Comparison of ENCODE assay signal across 18 cellular contexts in genomic region chr3:76212679-76213078, GRCh38.
"Had no signal": no experiment of that assay in that cellular context is flagged by ENCODE, and none has a peak within 500 bp of the region (broad histone marks: within the 10 kb centered on the region; RNA-seq: fewer than 3 reads in every experiment).

No MANE protein-coding gene starts in this region.

- DNase-seq: effector memory CD4-positive, alpha-beta T cell; gastrocnemius medialis; glutamatergic neuron; immature natural killer cell; left ventricle myocardium inferior; lower lobe of right lung; natural killer cell; posterior cingulate gyrus; spleen; stimulated activated CD4-positive, alpha-beta T cell treated with anti-CD3 and anti-CD28 coated beads, Interleukin-15, amount 100 ng/mL, for 24 hours; stimulated activated CD4-positive, alpha-beta T cell treated with anti-CD3 and anti-CD28 coated beads, Interleukin-1b, Interleukin-23, amount 100 ng/mL, for 48 hours; stimulated activated CD4-positive, alpha-beta T cell treated with anti-CD3 and anti-CD28 coated beads, Interleukin-4, amount 100 ng/mL, for 24 hours; tibial artery; upper lobe of right lung had no signal

- ATAC-seq: gastrocnemius medialis; lower lobe of right lung; natural killer cell; sciatic nerve; stimulated activated memory B cell treated with anti-CD40 and anti-IgM and Interleukin-4, amounts not matched to agents 10 μg/mL and 1 μg/mL and 100 μg/mL, for 72 hours; upper lobe of right lung had no signal

- H3K4me3 ChIP-seq: esophagus muscularis mucosa, gastrocnemius medialis, left ventricle myocardium inferior, lower lobe of right lung, spleen, tibial artery, upper lobe of right lung, vagina had no signal
